Comparison of ENCODE assay signal across 25 cellular contexts in genomic region chr2:200242553-200242952, GRCh38.
"Had no signal": no experiment of that assay in that cellular context is flagged by ENCODE, and none has a peak within 500 bp of the region (broad histone marks: within the 10 kb centered on the region; RNA-seq: fewer than 3 reads in every experiment).

No MANE protein-coding gene starts in this region.

- H3K36me3 Mint-ChIP-seq: naive thymus-derived CD4-positive, alpha-beta T cell; stimulated activated naive B cell treated with anti-CD40 and anti-IgM and Interleukin-4, amounts not matched to agents 10 μg/mL and 1 μg/mL and 100 μg/mL, for 72 hours had no signal

- H3K36me3 ChIP-seq: gastroesophageal sphincter, heart left ventricle, left lung, sigmoid colon, spleen, thoracic aorta, tibial nerve, upper lobe of right lung, uterus had no signal

- H3K9me3 Mint-ChIP-seq: naive thymus-derived CD4-positive, alpha-beta T cell; nephron; stimulated activated naive B cell treated with anti-CD40 and anti-IgM and Interleukin-4, amounts not matched to agents 10 μg/mL and 1 μg/mL and 100 μg/mL, for 72 hours; stimulated activated naive CD8-positive, alpha-beta T cell treated with anti-CD3 and anti-CD28 coated beads, Interleukin-15, Interleukin-2, amounts not matched to agents 100 ng/mL and 50 ng/mL, for 24 hours had no signal

- DNase-seq: dorsolateral prefrontal cortex; effector CD4-positive, alpha-beta T cell; foreskin fibroblast; heart left ventricle; hippocampal formation; left cardiac atrium; left lung; mesenchymal stem cell; midbrain; naive thymus-derived CD4-positive, alpha-beta T cell; nucleus accumbens; psoas muscle; right cardiac atrium; sigmoid colon; spleen; stimulated activated naive B cell treated with anti-CD40 and anti-IgM and Interleukin-4, amounts not matched to agents 10 μg/mL and 1 μg/mL and 100 μg/mL, for 72 hours; upper lobe of right lung; uterus had no signal

- H3K4me1 ChIP-seq: gastroesophageal sphincter, heart left ventricle, left lung, psoas muscle, sigmoid colon, spleen, upper lobe of right lung, uterus had no signal

- H3K27ac ChIP-seq: dorsolateral prefrontal cortex, epithelial cell of prostate, gastroesophageal sphincter, heart left ventricle, left lung, psoas muscle, sigmoid colon, spleen, thoracic aorta, tibial nerve, upper lobe of right lung, uterus had no signal

- H3K27me3 ChIP-seq: dorsolateral prefrontal cortex, gastroesophageal sphincter, heart left ventricle, left lung, sigmoid colon, spleen, tibial nerve, upper lobe of right lung, uterus had no signal

- H3K4me1 Mint-ChIP-seq: stimulated activated naive B cell treated with anti-CD40 and anti-IgM and Interleukin-4, amounts not matched to agents 10 μg/mL and 1 μg/mL and 100 μg/mL, for 72 hours had no signal

- H3K4me3 ChIP-seq: dorsolateral prefrontal cortex, gastroesophageal sphincter, heart left ventricle, left lung, psoas muscle, sigmoid colon, spleen, tibial nerve, upper lobe of right lung, uterus had no signal

- ATAC-seq: esophagus mucosa; gastroesophageal sphincter; heart left ventricle; left cardiac atrium; left lung; naive thymus-derived CD4-positive, alpha-beta T cell; psoas muscle; right cardiac atrium; stimulated activated naive B cell treated with anti-CD40 and anti-IgM and Interleukin-4, amounts not matched to agents 10 μg/mL and 1 μg/mL and 100 μg/mL, for 72 hours; upper lobe of right lung had no signal

- H3K9me3 ChIP-seq: gastroesophageal sphincter, heart left ventricle, left lung, psoas muscle, sigmoid colon, spleen, thoracic aorta, tibial nerve, upper lobe of right lung, uterus had no signal

- H3K27ac Mint-ChIP-seq: naive thymus-derived CD4-positive, alpha-beta T cell; stimulated activated naive B cell treated with anti-CD40 and anti-IgM and Interleukin-4, amounts not matched to agents 10 μg/mL and 1 μg/mL and 100 μg/mL, for 72 hours; stimulated activated naive CD8-positive, alpha-beta T cell treated with anti-CD3 and anti-CD28 coated beads, Interleukin-15, Interleukin-2, amounts not matched to agents 100 ng/mL and 50 ng/mL, for 24 hours had no signal

- H3K4me3 Mint-ChIP-seq: naive thymus-derived CD4-positive, alpha-beta T cell; nephron; stimulated activated naive B cell treated with anti-CD40 and anti-IgM and Interleukin-4, amounts not matched to agents 10 μg/mL and 1 μg/mL and 100 μg/mL, for 72 hours; stimulated activated naive CD8-positive, alpha-beta T cell treated with anti-CD3 and anti-CD28 coated beads, Interleukin-15, Interleukin-2, amounts not matched to agents 100 ng/mL and 50 ng/mL, for 24 hours had no signal
